1 cellular context compared by ENCODE assay signal in the genomic region with DNA sequence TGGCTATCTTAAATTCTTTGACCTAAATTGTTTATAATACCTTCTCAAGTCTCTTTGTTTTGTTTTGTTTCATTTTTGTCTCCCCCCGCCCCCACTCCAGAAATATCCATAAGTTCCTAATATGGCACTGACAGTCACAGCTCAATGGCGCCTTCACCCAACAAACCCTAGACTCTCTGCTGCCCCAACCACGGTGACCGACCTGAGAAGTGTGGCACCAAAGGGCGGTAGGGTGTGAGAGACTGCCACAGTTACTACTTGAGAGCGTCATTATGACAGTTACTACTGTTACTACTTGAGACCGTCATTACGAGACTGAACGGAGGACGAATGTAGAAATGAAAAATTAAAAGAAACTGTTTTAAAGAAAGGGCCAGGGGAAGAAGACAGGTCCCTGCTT.
TF ChIP-seq lines count a peak whose summit lies in the region.

No MANE protein-coding gene starts in this region.

TF ChIP-seq in H1, 55 proteins besides CTCF, POLR2A, EP300 and RAD21:
- TF ChIP-seq SIRT6 (IDR thresholded peaks at IDR 0.05; ENCODE audit: low read length), result no peak
- no peak for TF ChIP-seq SIX5 (IDR thresholded peaks at IDR 0.05; ENCODE audit: low read depth, low read length)
- no peak for TF ChIP-seq NANOG (IDR thresholded peaks at IDR 0.05; ENCODE audit: insufficient read depth, low read depth, low read length, poor library complexity, severe bottlenecking)
